15 cellular contexts compared by ENCODE assay signal in genomic region chr1:179966551-179966950, GRCh38. TPM values are rescaled to one million over a fixed set of nuclear protein-coding genes. Genes with fewer than 3 reads are reported as not detected.
DNase-seq lines count a peak whose midpoint lies in the region; ATAC-seq and TF ChIP-seq lines count a peak whose summit lies in the region.
"Had no signal": no experiment of that assay in that cellular context is flagged by ENCODE, and none has a peak within 500 bp of the region (broad histone marks: within the 10 kb centered on the region; RNA-seq: fewer than 3 reads in every experiment).

No MANE protein-coding gene starts in this region.

- no peak overlapping the region for H2BK15ac ChIP-seq in IMR-90 (ENCODE audit: low read depth, low read length)

- peaks cover 22% of the 10 kb centered on the region; the same call in 1 of the 2 replicates for H4K20me1 ChIP-seq in IMR-90 (ENCODE audit: insufficient read depth, low read length)

- H4K5ac ChIP-seq in IMR-90 (ENCODE audit: low read depth, low read length), result no peak overlapping the region

- H3K4me2 ChIP-seq in IMR-90 (ENCODE audit: low read depth, low read length), result no peak overlapping the region

- in situ Hi-C loops in IMR-90 (cut with MboI; ENCODE audit: low sequenced_read_pairs), result no loop called here

- CTCF ChIA-PET in IMR-90 (lab: Yijun Ruan, JAX), result no interaction called here

- H3K27me3 ChIP-seq in IMR-90 (ENCODE audit: control insufficient read depth, insufficient read depth, low read length), result no peaks in the 10 kb centered on the region

- ATAC-seq in IMR-90 (ENCODE audit: low read depth), result no peak
- ATAC-seq in HG02884 (IDR thresholded peaks at IDR 0.05; ENCODE audit: unreplicated experiment), result no peak
- no peak for ATAC-seq in HG03135 (IDR thresholded peaks at IDR 0.05; ENCODE audit: unreplicated experiment)
- ATAC-seq: CD8-positive, alpha-beta T cell had no signal

- no peak overlapping the region for H3K27ac ChIP-seq in IMR-90 (ENCODE audit: insufficient read depth, low read length)
- H3K27ac ChIP-seq: HL-60 had no signal

- no peak overlapping the region for H2AFZ ChIP-seq in IMR-90 (replicated peaks; ENCODE audit: low read length, poor library complexity)

- H2BK120ac ChIP-seq in IMR-90 (ENCODE audit: low read depth, low read length), result no peak overlapping the region

- no peak overlapping the region for H2AK5ac ChIP-seq in IMR-90 (ENCODE audit: low read depth, low read length)

- H4K8ac ChIP-seq in IMR-90 (ENCODE audit: low read depth in 2 of 2, low read length in 2 of 2), result no peak overlapping the region

- no peak overlapping the region for H3K23ac ChIP-seq in IMR-90 (ENCODE audit: low read depth, low read length)

- H3K14ac ChIP-seq in IMR-90 (replicated peaks; ENCODE audit: low read depth, low read length), result no peak overlapping the region

- peaks cover 7% of the 10 kb centered on the region for H3K9me1 ChIP-seq in IMR-90 (ENCODE audit: insufficient read depth, low read length)

- peaks cover 4% of the 10 kb centered on the region for H3K36me3 ChIP-seq in IMR-90 (ENCODE audit: control insufficient read depth, insufficient read depth, low read length)
- H3K36me3 ChIP-seq: HAP-1 had no signal

- peaks cover 27 to 60% of the 10 kb centered on the region in 2 experiments for H3K79me1 ChIP-seq in IMR-90 (ENCODE audit: low read depth in 1 of 2, low read length in 2 of 2)

- H3K4ac ChIP-seq in IMR-90 (ENCODE audit: low read depth, low read length), result no peak overlapping the region

- TF ChIP-seq POLR2A in IMR-90 (IDR thresholded peaks at IDR 0.05; ENCODE audit: low read depth, low read length), result no peak

- H3K4me3 ChIP-seq in IMR-90 (ENCODE audit: insufficient read depth, low read depth, low read length), result no peak overlapping the region
- H3K4me3 ChIP-seq in choroid plexus epithelial cell (ENCODE audit: low read depth, low read length), result no peak overlapping the region
- no peak overlapping the region for H3K4me3 ChIP-seq in fibroblast of the aortic adventitia (ENCODE audit: low read depth, low read length)
- H3K4me3 ChIP-seq: HAP-1 had no signal

- H2BK5ac ChIP-seq in IMR-90 (ENCODE audit: low read depth, low read length, poor library complexity, severe bottlenecking), result no peak overlapping the region

- no peaks in the 10 kb centered on the region for H3K9me3 ChIP-seq in IMR-90 (ENCODE audit: control insufficient read depth, insufficient read depth, low read length)
- H3K9me3 ChIP-seq: HAP-1 had no signal

- DNase-seq in IMR-90, result peak; percentile 9
- DNase-seq in choroid plexus epithelial cell (ENCODE audit: low read depth), result peak; percentile 26
- peak; percentile 46 for DNase-seq in fibroblast of the aortic adventitia (ENCODE audit: low read depth)
- DNase-seq in cerebellar cortex (ENCODE audit: low spot score), result no peak
- no peak for DNase-seq in stimulated activated CD4-positive, alpha-beta T cell treated with anti-CD3 and anti-CD28 coated beads, Interleukin-2, amount 100 ng/mL, for 24 hours
- DNase-seq: CD8-positive, alpha-beta T cell; COR-L47; DMS153; DMS79 treated with DMSO at 0.1 percent for 48 hours; EL; GOT3 had no signal

- TF ChIP-seq RAD21 in IMR-90 (IDR thresholded peaks at IDR 0.05; ENCODE audit: low read length), result no peak

- H2BK20ac ChIP-seq in IMR-90 (ENCODE audit: low read depth, low read length), result no peak overlapping the region

- BruUV-seq in IMR-90 (replicated peaks; lab: Mats Ljungman, UMichigan), result no TSS peak

- no peak overlapping the region for H3K9ac ChIP-seq in IMR-90 (ENCODE audit: low read depth, low read length)

- dilution Hi-C loops in IMR-90 (cut with HindIII; ENCODE audit: low sequenced_read_pairs, unreplicated experiment), result no loop called here

- H2AK9ac ChIP-seq in IMR-90 (replicated peaks; ENCODE audit: low read depth, low read length, poor library complexity), result no peak overlapping the region

- H3K18ac ChIP-seq in IMR-90 (ENCODE audit: low read depth, low read length), result no peak overlapping the region

- no peak overlapping the region for H3K56ac ChIP-seq in IMR-90 (ENCODE audit: extremely low read depth, insufficient read depth, low read length)

- intact Hi-C loops in IMR-90 (cut with micrococcal nuclease), result loop anchor here (5.0 kb wide), 1 partner anchor 36 kb away; no protein-coding TSS in a partner anchor

- POLR2A ChIA-PET in IMR-90 (lab: Charles Lee; ENCODE audit: unreplicated experiment), result no interaction called here

- H4K91ac ChIP-seq in IMR-90 (ENCODE audit: insufficient read depth, low read depth, low read length), result no peak overlapping the region

- H3K4me1 ChIP-seq in IMR-90 (ENCODE audit: control insufficient read depth, insufficient read depth, low read length), result peaks cover 1% of the 10 kb centered on the region; the same call in 1 of the 2 replicates

- no peak for TF ChIP-seq CTCF in IMR-90 (conservative IDR thresholded peaks at IDR 0.05; ENCODE audit: low read depth, low read length)
- no peak for TF ChIP-seq CTCF in choroid plexus epithelial cell (conservative IDR thresholded peaks at IDR 0.05; ENCODE audit: low read depth, low read length)
- TF ChIP-seq CTCF in fibroblast of the aortic adventitia (IDR thresholded peaks at IDR 0.05; ENCODE audit: insufficient read depth, low read length), result no peak

TF ChIP-seq in IMR-90, 13 proteins besides CTCF, POLR2A, EP300 and RAD21:
- TF ChIP-seq FOS (IDR thresholded peaks at IDR 0.05; ENCODE audit: low read depth, low read length) (no peak), BHLHE40 (IDR thresholded peaks at IDR 0.05; ENCODE audit: low read depth, low read length) (no peak), NFE2L2 (IDR thresholded peaks at IDR 0.05; ENCODE audit: low read depth, low read length) (no peak), CEBPB (IDR thresholded peaks at IDR 0.05; ENCODE audit: low read depth, low read length) (no peak), ELK1 (IDR thresholded peaks at IDR 0.05; ENCODE audit: borderline replicate concordance, low read depth, low read length) (no peak), SMC3 (IDR thresholded peaks at IDR 0.05; ENCODE audit: low read depth, low read length) (no peak)

RNA-seq across cellular contexts. Expression of gene CEP350, which starts 11.9 kb away (rescaled TPM):
- total RNA-seq in IMR-90 (2012; rRNA removed), result 36.4 and 55.8 TPM in 2 replicates
- 4.5 and 5.0 TPM in 2 replicates for polyA plus RNA-seq in IMR-90 (2012; rRNA removed)
- 0.68 and 1.4 TPM in 2 replicates for polyA plus RNA-seq in IMR-90 (2012; cell fraction: cytosol; rRNA removed)
- 1.5 and 15.4 TPM in 2 replicates for polyA plus RNA-seq in IMR-90 (2012; cell fraction: nucleus; rRNA removed; ENCODE audit: low replicate concordance)
- 57.9 and 115 TPM in 2 replicates for total RNA-seq in fibroblast of the aortic adventitia (ENCODE audit: low replicate concordance)

Comparison
In these comparisons a context has a peak if more than half of its experiments do, and no peak if none do; other contexts are left out.
1. DNase-seq: peak in IMR-90 (single experiment), choroid plexus epithelial cell (single experiment) and fibroblast of the aortic adventitia (single experiment); none in cerebellar cortex (single experiment) and stimulated activated CD4-positive, alpha-beta T cell treated with anti-CD3 and anti-CD28 coated beads, Interleukin-2, amount 100 ng/mL, for 24 hours (0 of 2).